ENCODE assay signal across 10 cellular contexts in genomic region chr9:69799521-69799920, GRCh38. TPM values are rescaled to one million over a fixed set of nuclear protein-coding genes. Genes with fewer than 3 reads are reported as not detected.
"Had no signal": no experiment of that assay in that cellular context is flagged by ENCODE, and none has a peak within 500 bp of the region (broad histone marks: within the 10 kb centered on the region; RNA-seq: fewer than 3 reads in every experiment).

No MANE protein-coding gene starts in this region.

RNA-seq across cellular contexts. Expression of gene CFAP95, which starts 21.1 kb away (rescaled TPM):
- total RNA-seq: stomach, subcutaneous adipose tissue, suprapubic skin, thoracic aorta, thyroid gland, tibial nerve, upper lobe of right lung, ureter, urinary bladder, vagina had no signal
- polyA plus RNA-seq: stomach, urinary bladder had no signal
